1 cellular context compared by ENCODE assay signal in the genomic region with DNA sequence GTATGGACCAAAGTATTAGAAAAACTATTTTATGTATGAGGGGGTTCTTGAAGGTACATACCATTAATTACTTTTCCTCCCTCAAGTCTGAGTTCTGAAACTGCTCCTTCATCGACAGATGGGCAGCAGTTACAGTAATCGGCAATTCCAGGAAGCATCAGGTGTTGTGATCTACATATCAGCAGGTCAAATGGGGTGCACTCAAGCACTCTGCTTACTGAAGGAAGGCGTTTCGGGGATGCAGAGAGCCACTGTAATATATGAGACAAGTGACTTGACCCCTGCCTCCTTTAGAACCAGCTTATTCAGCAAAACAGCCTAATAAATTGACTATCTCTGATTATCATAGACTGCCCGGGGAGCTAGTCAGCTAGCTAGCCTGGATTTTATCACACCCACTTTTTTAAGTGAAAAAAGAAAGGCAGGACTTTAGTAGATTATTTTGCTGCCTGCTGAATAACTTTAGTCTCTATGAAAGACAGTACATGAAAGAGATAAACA.
TF ChIP-seq lines count a peak whose summit lies in the region.

No MANE protein-coding gene starts in this region.

TF ChIP-seq in K562, 482 proteins besides CTCF, POLR2A, EP300 and RAD21 (continued from another document):
- TF ChIP-seq ARHGAP35 (IDR thresholded peaks at IDR 0.05; ENCODE audit: partially characterized antibody) (no peak), RBFOX2 (IDR thresholded peaks at IDR 0.05; ENCODE audit: low read depth, low read length) (no peak), BRD9 (IDR thresholded peaks at IDR 0.05; ENCODE audit: low read depth, partially characterized antibody) (no peak), MTA1 (IDR thresholded peaks at IDR 0.05; ENCODE audit: borderline replicate concordance) (no peak), C11orf30 (IDR thresholded peaks at IDR 0.05; ENCODE audit: low read depth) (peak; percentile 30; the same call in 1 of the 2 replicates), ETS1 (conservative IDR thresholded peaks at IDR 0.05; ENCODE audit: control insufficient read depth, low read depth, low read length) (no peak), ZNF316 (IDR thresholded peaks at IDR 0.05) (peak; percentile 48), CC2D1A (IDR thresholded peaks at IDR 0.05) (no peak), SIN3A (IDR thresholded peaks at IDR 0.05; ENCODE audit: borderline replicate concordance in 2 of 2, control insufficient read depth in 1 of 2, low read depth in 2 of 2, low read length in 2 of 2) (no peak), ILK (tag; IDR thresholded peaks at IDR 0.05; ENCODE audit: borderline replicate concordance, low read depth) (no peak), ZFP30 (CRISPR knock-in tag; IDR thresholded peaks at IDR 0.05; ENCODE audit: borderline replicate concordance) (no peak)
